20 cellular contexts compared by ENCODE assay signal in genomic region chr17:59436900-59437299, GRCh38.
DNase-seq lines count a peak whose midpoint lies in the region; ATAC-seq and TF ChIP-seq lines count a peak whose summit lies in the region.
"Had no signal": no experiment of that assay in that cellular context is flagged by ENCODE, and none has a peak within 500 bp of the region (broad histone marks: within the 10 kb centered on the region; RNA-seq: fewer than 3 reads in every experiment).

No MANE protein-coding gene starts in this region.

- no peaks in the 10 kb centered on the region for H3K9me2 ChIP-seq in GM23338 (ENCODE audit: insufficient read depth)

- H3K27me3 Mint-ChIP-seq in GM23338 (ENCODE audit: insufficient read depth, low read depth, poor library complexity), result peaks cover 2% of the 10 kb centered on the region

- no peak overlapping the region for H3K4me3 ChIP-seq in GM23338
- no peak overlapping the region for H3K4me3 ChIP-seq in adrenal gland
- no peak overlapping the region for H3K4me3 ChIP-seq in psoas muscle
- H3K4me3 ChIP-seq: body of pancreas, esophagus muscularis mucosa, ovary, sigmoid colon, uterus had no signal

- intact Hi-C loops in adrenal gland (cut with DNase I) (no loop called here), left ventricle myocardium superior (cut with micrococcal nuclease) (no loop called here), psoas muscle (cut with DNase I) (loop anchor here in 1 of 2 donors (2.0 kb wide), 1 partner anchor 106 kb away; the partner anchor contains the start of gene YPEL2), sciatic nerve (cut with DNase I) (no loop called here)

- no peak for DNase-seq in GM23338 (ENCODE audit: low spot score)
- peak in 6 of 7 donors; percentile 59 to 85 (median 78) for DNase-seq in adrenal gland
- peak; percentile 68 for DNase-seq in left ventricle myocardium superior
- peak in 1 of 2 donors; percentile 36 for DNase-seq in psoas muscle
- DNase-seq in NCI-H128 (lab: John Stamatoyannopoulos, UW; ENCODE audit: unreplicated experiment), result no peak
- no peak for DNase-seq in sciatic nerve (ENCODE audit: low spot score)
- no peak for DNase-seq in SIG-M5 (lab: John Stamatoyannopoulos, UW)
- DNase-seq: activated naive CD8-positive, alpha-beta T cell treated with anti-CD3 and anti-CD28 coated beads, Interleukin-2, amount 10 ng/mL, durations not matched to agents 7 days and 5 days; body of pancreas; DMS79; effector memory CD8-positive, alpha-beta T cell; naive thymus-derived CD8-positive, alpha-beta T cell; NCI-H2171 treated with DMSO at 0.1 percent for 48 hours; NCI-H526 treated with DMSO at 0.1 percent for 48 hours; ovary; sigmoid colon; uterus had no signal

- H3K4me3 Mint-ChIP-seq in GM23338, result no peak overlapping the region
- H3K4me3 Mint-ChIP-seq: activated naive CD8-positive, alpha-beta T cell treated with anti-CD3 and anti-CD28 coated beads, Interleukin-2, amount 10 ng/mL, durations not matched to agents 7 days and 5 days; effector memory CD8-positive, alpha-beta T cell; naive thymus-derived CD8-positive, alpha-beta T cell had no signal

- H3K36me3 ChIP-seq in GM23338 (ENCODE audit: insufficient read depth) (no peaks in the 10 kb centered on the region), adrenal gland (replicated peaks in 1 of 2) (no peaks in the 10 kb centered on the region), psoas muscle (ENCODE audit: insufficient read depth in 1 of 2, low read depth in 1 of 2) (no peaks in the 10 kb centered on the region)
- H3K36me3 ChIP-seq: esophagus muscularis mucosa, ovary, sigmoid colon, uterus had no signal

- H3K4me1 ChIP-seq in GM23338 (ENCODE audit: insufficient read depth), result no peaks in the 10 kb centered on the region
- H3K4me1 ChIP-seq in adrenal gland (replicated peaks in 1 of 2), result peaks cover 13 to 17% of the 10 kb centered on the region in 2 donors
- H3K4me1 ChIP-seq in psoas muscle, result peaks cover 43% of the 10 kb centered on the region

- no peaks in the 10 kb centered on the region for H3K36me3 Mint-ChIP-seq in GM23338 (ENCODE audit: low read depth)

- no peaks in the 10 kb centered on the region for H3K79me2 ChIP-seq in GM23338 (replicated peaks; ENCODE audit: insufficient read depth)

- no peak for TF ChIP-seq CTCF in GM23338 (conservative IDR thresholded peaks at IDR 0.05; ENCODE audit: low read depth in 2 of 2)
- no peak for TF ChIP-seq CTCF in adrenal gland (IDR thresholded peaks at IDR 0.05)
- TF ChIP-seq CTCF in psoas muscle (IDR thresholded peaks at IDR 0.05), result no peak

- TF ChIP-seq POLR2A in adrenal gland (IDR thresholded peaks at IDR 0.05), result no peak

- no peaks in the 10 kb centered on the region for H3K9me3 ChIP-seq in adrenal gland (replicated peaks in 1 of 3)
- H3K9me3 ChIP-seq in psoas muscle, result no peaks in the 10 kb centered on the region
- H3K9me3 ChIP-seq: body of pancreas, esophagus muscularis mucosa, ovary, sigmoid colon, uterus had no signal

- no peaks in the 10 kb centered on the region for H4K20me1 ChIP-seq in GM23338 (replicated peaks; ENCODE audit: insufficient read depth)

- no peaks in the 10 kb centered on the region; the same call in 2 of the 3 replicates for H3K9me3 Mint-ChIP-seq in GM23338
- H3K9me3 Mint-ChIP-seq: effector memory CD8-positive, alpha-beta T cell had no signal

- no peak overlapping the region for H3K27ac Mint-ChIP-seq in GM23338
- H3K27ac Mint-ChIP-seq: activated naive CD8-positive, alpha-beta T cell treated with anti-CD3 and anti-CD28 coated beads, Interleukin-2, amount 10 ng/mL, durations not matched to agents 7 days and 5 days; effector memory CD8-positive, alpha-beta T cell had no signal

- ATAC-seq in GM23338, result no peak
- ATAC-seq in left ventricle myocardium superior, result peak; percentile 76
- ATAC-seq in psoas muscle, result peak; percentile 71 to 81 (median 77)
- ATAC-seq in sciatic nerve, result no peak
- ATAC-seq: body of pancreas; effector memory CD8-positive, alpha-beta T cell; naive thymus-derived CD8-positive, alpha-beta T cell had no signal

- H3F3A ChIP-seq in GM23338 (replicated peaks; ENCODE audit: low read depth), result no peaks in the 10 kb centered on the region

- H3K4me1 Mint-ChIP-seq in GM23338, result peaks cover 10% of the 10 kb centered on the region; the same call in 2 of the 3 replicates

- no peak overlapping the region for H3K4me2 ChIP-seq in GM23338
- H3K4me2 ChIP-seq: KMS-11 had no signal

- H2AFZ ChIP-seq in GM23338, result 0 out of 2 replicates have a peak overlapping the region, but pooled peaks have one; percentile 23

- H3K27me3 ChIP-seq in GM23338 (ENCODE audit: insufficient read depth) (no peaks in the 10 kb centered on the region), adrenal gland (no peaks in the 10 kb centered on the region), psoas muscle (ENCODE audit: insufficient read depth in 3 of 3, low read length in 2 of 3) (no peaks in the 10 kb centered on the region)
- H3K27me3 ChIP-seq: body of pancreas, esophagus muscularis mucosa, ovary, sigmoid colon, uterus had no signal

- H3K27ac ChIP-seq in GM23338 (ENCODE audit: low read depth) (no peak overlapping the region), adrenal gland (no peak overlapping the region), psoas muscle (peak overlapping the region; percentile 65)
- H3K27ac ChIP-seq: body of pancreas, esophagus muscularis mucosa, KMS-11, ovary, RWPE1, sigmoid colon, uterus had no signal

- WGBS in adrenal gland, 4 donors, result 66 to 86% (median 81%) methylated on average over 3 to 4 of the region's 4 CpGs
- WGBS in psoas muscle, 3 donors, result 23 to 38% (median 33%) methylated on average over 4 of the region's 4 CpGs

TF ChIP-seq in GM23338, 12 proteins besides CTCF, POLR2A, EP300 and RAD21:
- TF ChIP-seq STAT1 (IDR thresholded peaks at IDR 0.05; ENCODE audit: unreplicated experiment), result no peak
- no peak for TF ChIP-seq EZH2 (IDR thresholded peaks at IDR 0.05; ENCODE audit: low read depth, unreplicated experiment)
- no peak for TF ChIP-seq ETS1 (IDR thresholded peaks at IDR 0.05)
- TF ChIP-seq JUNB (IDR thresholded peaks at IDR 0.05; ENCODE audit: unreplicated experiment), result no peak
- no peak for TF ChIP-seq REST (IDR thresholded peaks at IDR 0.05; ENCODE audit: unreplicated experiment)
- no peak for TF ChIP-seq ZNF114 (CRISPR knock-in tag; IDR thresholded peaks at IDR 0.05)

Comparison
In these comparisons a context has a peak if more than half of its experiments do, and no peak if none do; other contexts are left out.
1. ATAC-seq: peak in left ventricle myocardium superior (single experiment) and psoas muscle (4 of 4); none in GM23338 (single experiment) and sciatic nerve (single experiment).
2. DNase-seq: peak in adrenal gland (6 of 7) and left ventricle myocardium superior (single experiment); none in GM23338 (single experiment), NCI-H128 (single experiment), sciatic nerve (single experiment) and SIG-M5 (single experiment).